2 cellular contexts compared by ENCODE assay signal in genomic region chr13:49590714-49591113, GRCh38. TPM values are rescaled to one million over a fixed set of nuclear protein-coding genes. Genes with fewer than 3 reads are reported as not detected.
"Had no signal": no experiment of that assay in that cellular context is flagged by ENCODE, and none has a peak within 500 bp of the region (broad histone marks: within the 10 kb centered on the region; RNA-seq: fewer than 3 reads in every experiment).

No MANE protein-coding gene starts in this region.

RNA-seq across cellular contexts. Expression of gene ARL11, which starts 37.6 kb away (rescaled TPM):
- total RNA-seq: fibroblast of lung, fibroblast of villous mesenchyme had no signal
- polyA plus RNA-seq: fibroblast of lung had no signal
